ENCODE assay signal across 34 cellular contexts in genomic region chr4:121742794-121743193, GRCh38. TPM values are rescaled to one million over a fixed set of nuclear protein-coding genes. Genes with fewer than 3 reads are reported as not detected.
"Had no signal": no experiment of that assay in that cellular context is flagged by ENCODE, and none has a peak within 500 bp of the region (broad histone marks: within the 10 kb centered on the region; RNA-seq: fewer than 3 reads in every experiment).

No MANE protein-coding gene starts in this region.

- H3K9me3 Mint-ChIP-seq: activated naive CD4-positive, alpha-beta T cell treated with anti-CD3 and anti-CD28 coated beads for 36 hours; activated naive CD4-positive, alpha-beta T cell treated with anti-CD3 and anti-CD28 coated beads, Interleukin-2, amount 50 U/mL, for 72 hours; activated T-cell treated with anti-CD3 and anti-CD28 coated beads, Interleukin-2, amount 50 U/mL, for 4 hours; activated T-helper 1 cell treated with anti-CD3 and anti-CD28 coated beads, Interleukin-12 subunit alpha, Interleukin-12 subunit beta, Interleukin-2, Interleukin-4 antibody, amounts not matched to agents 30 ng/mL and 10 ng/mL and 1 ng/mL, durations not matched to agents 14 hours and 24 hours and 36 hours had no signal

- H3K27ac ChIP-seq: adrenal gland, body of pancreas, breast epithelium, SJCRH30, SK-N-MC, WERI-Rb-1 had no signal

- H3K9me3 ChIP-seq: adrenal gland, body of pancreas, breast epithelium, MG63, SJCRH30 had no signal

- H3K27me3 ChIP-seq: adrenal gland, body of pancreas, breast epithelium, MG63, SJCRH30 had no signal

- ATAC-seq: activated naive CD4-positive, alpha-beta T cell treated with anti-CD3 and anti-CD28 coated beads, Interleukin-2, amount 50 U/mL, for 72 hours; activated T-cell treated with anti-CD3 and anti-CD28 coated beads, Interleukin-2, amount 50 U/mL, for 4 hours; body of pancreas; Panc1 had no signal

- H3K4me3 ChIP-seq: adrenal gland, body of pancreas, breast epithelium, MG63, SJCRH30, SK-N-MC had no signal

- H3K36me3 ChIP-seq: adrenal gland, breast epithelium, MG63, SJCRH30, WERI-Rb-1 had no signal

- H3K27ac Mint-ChIP-seq: activated CD4-positive, alpha-beta memory T cell treated with anti-CD3 and anti-CD28 coated beads for 36 hours; activated naive CD4-positive, alpha-beta T cell treated with anti-CD3 and anti-CD28 coated beads for 36 hours; activated naive CD4-positive, alpha-beta T cell treated with anti-CD3 and anti-CD28 coated beads, Interleukin-2, amount 50 U/mL, for 72 hours; activated T-helper 1 cell treated with anti-CD3 and anti-CD28 coated beads, Interleukin-12 subunit alpha, Interleukin-12 subunit beta, Interleukin-2, Interleukin-4 antibody, amounts not matched to agents 30 ng/mL and 10 ng/mL and 1 ng/mL, durations not matched to agents 14 hours and 24 hours and 36 hours had no signal

- DNase-seq: activated CD4-positive, alpha-beta memory T cell treated with anti-CD3 and anti-CD28 coated beads for 36 hours; activated CD4-positive, alpha-beta T cell treated with anti-CD3 and anti-CD28 coated beads, Interleukin-2, amount 50 U/mL, for 1 hour; activated CD8-positive, alpha-beta memory T cell treated with anti-CD3 and anti-CD28 coated beads, Interleukin-2, amount 50 U/mL, for 4 hours; activated gamma-delta T cell treated with Interleukin-2 at 50 U/mL for 16 hours; activated naive CD4-positive, alpha-beta T cell treated with anti-CD3 and anti-CD28 coated beads for 36 hours; activated T-cell treated with anti-CD3 and anti-CD28 coated beads for 4 hours; activated T-cell treated with anti-CD3 and anti-CD28 coated beads, Interleukin-2, amount 50 U/mL, for 4 hours; adrenal gland; body of pancreas; caudate nucleus; cerebellar nuclear complex; Kasumi-1; MG63; NCI-H1048; NCI-H1105 treated with DMSO at 0.1 percent for 48 hours; NCI-H1436; NCI-H1694; NCI-H1930; NCI-H2081 treated with DMSO at 0.1 percent for 48 hours; NCI-H345; NCI-H524 treated with DMSO at 0.1 percent for 48 hours; SHP77; SJCRH30; T1000; WERI-Rb-1 had no signal

- H3K4me1 ChIP-seq: adrenal gland, body of pancreas, breast epithelium had no signal

- H3K36me3 Mint-ChIP-seq: activated CD4-positive, alpha-beta memory T cell treated with anti-CD3 and anti-CD28 coated beads for 36 hours; activated naive CD4-positive, alpha-beta T cell treated with anti-CD3 and anti-CD28 coated beads, Interleukin-2, amount 50 U/mL, for 72 hours had no signal

- H3K4me3 Mint-ChIP-seq: activated CD4-positive, alpha-beta memory T cell treated with anti-CD3 and anti-CD28 coated beads for 36 hours; activated naive CD4-positive, alpha-beta T cell treated with anti-CD3 and anti-CD28 coated beads for 36 hours; activated T-cell treated with anti-CD3 and anti-CD28 coated beads, Interleukin-2, amount 50 U/mL, for 4 hours; activated T-helper 1 cell treated with anti-CD3 and anti-CD28 coated beads, Interleukin-12 subunit alpha, Interleukin-12 subunit beta, Interleukin-2, Interleukin-4 antibody, amounts not matched to agents 30 ng/mL and 10 ng/mL and 1 ng/mL, durations not matched to agents 14 hours and 24 hours and 36 hours had no signal

RNA-seq across cellular contexts. Expression of gene SMIM43, which starts 22.2 kb away (rescaled TPM):
- total RNA-seq: activated CD4-positive, alpha-beta memory T cell treated with anti-CD3 and anti-CD28 coated beads for 36 hours; activated naive CD4-positive, alpha-beta T cell treated with anti-CD3 and anti-CD28 coated beads for 36 hours; activated naive CD4-positive, alpha-beta T cell treated with anti-CD3 and anti-CD28 coated beads, Interleukin-2, amount 50 U/mL, for 72 hours; activated T-cell treated with anti-CD3 and anti-CD28 coated beads, Interleukin-2, amount 50 U/mL, for 4 hours; activated T-helper 1 cell treated with anti-CD3 and anti-CD28 coated beads, Interleukin-12 subunit alpha, Interleukin-12 subunit beta, Interleukin-2, Interleukin-4 antibody, amounts not matched to agents 30 ng/mL and 10 ng/mL and 1 ng/mL, durations not matched to agents 14 hours and 24 hours and 36 hours; astrocyte; body of pancreas; breast epithelium; RPMI7951; T-helper 1 cell treated with Interleukin-12 subunit alpha and Interleukin-12 subunit beta and Interleukin-4 antibody, amounts not matched to agents 30 ng/mL and 1 ng/mL, for 36 hours; T-helper 2 cell treated with Interferon-gamma antibody and Interleukin-4, amounts not matched to agents 100 ng/mL and 5 ng/mL, for 36 hours had no signal
